ENCODE assay signal across 8 cellular contexts in the genomic region with DNA sequence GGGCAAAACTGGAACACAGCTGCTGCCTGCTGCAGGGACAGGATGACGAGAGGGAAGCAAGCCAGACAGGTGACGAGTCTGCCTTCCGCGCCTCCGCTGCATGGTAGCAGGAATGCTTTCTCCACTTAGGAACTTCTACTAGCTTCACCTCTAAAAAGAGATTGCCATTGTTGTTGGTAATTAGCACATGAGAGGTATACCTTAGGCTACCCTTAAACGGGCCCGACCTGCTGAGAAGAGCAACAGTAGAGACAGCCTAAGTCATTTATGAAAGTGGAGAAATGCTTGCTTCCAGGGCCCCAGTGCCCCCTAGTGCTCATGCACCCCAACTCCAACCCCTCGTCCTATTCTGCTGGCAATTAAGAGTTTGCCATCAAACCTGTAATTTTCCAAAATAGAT.
A peak's percentile ranks its signal among the peaks of the same experiment; 100 is the strongest.
DNase-seq lines count a peak whose midpoint lies in the region; ATAC-seq, FAIRE-seq and TF ChIP-seq lines count a peak whose summit lies in the region.

No MANE protein-coding gene starts in this region.

- H3K4me3 Mint-ChIP-seq in osteocyte (ENCODE audit: unreplicated experiment), result no peak overlapping the region

- H3K27me3 Mint-ChIP-seq in osteocyte (ENCODE audit: unreplicated experiment), result no peaks in the 10 kb centered on the region

- TF ChIP-seq POLR2A in A549 (IDR thresholded peaks at IDR 0.05; ENCODE audit: low read length) (no peak), Peyer's patch (IDR thresholded peaks at IDR 0.05) (no peak)

- no peaks in the 10 kb centered on the region for H3K9me3 Mint-ChIP-seq in osteocyte (ENCODE audit: unreplicated experiment)

- H3K27ac ChIP-seq in A549 (peak overlapping the region in 1 of 2 experiments; percentile 87; a peak in 1 of 6 replicates), Peyer's patch (no peak overlapping the region), brain microvascular endothelial cell (no peak overlapping the region)

- H3K27me3 ChIP-seq in Peyer's patch, result no peaks in the 10 kb centered on the region
- H3K27me3 ChIP-seq in brain microvascular endothelial cell (replicated peaks), result no peaks in the 10 kb centered on the region

- TF ChIP-seq EP300 in A549 (IDR thresholded peaks at IDR 0.05), result no peak

- peak in 1 of 2 experiments; percentile 31; a peak in 3 of 6 replicates for ATAC-seq in A549
- no peak for ATAC-seq in GM21529 (IDR thresholded peaks at IDR 0.05; ENCODE audit: unreplicated experiment)
- no peak for ATAC-seq in HG02870 (IDR thresholded peaks at IDR 0.05; ENCODE audit: unreplicated experiment)

- H3K4me2 ChIP-seq in A549, result no peak overlapping the region

- in situ Hi-C loops in brain microvascular endothelial cell (cut with HindIII; ENCODE audit: low pct_ligation_motif_present, low sequenced_read_pairs), result no loop called here

- POLR2A ChIA-PET in A549 (lab: Yijun Ruan, JAX), result no interaction called here

- peak; percentile 42; the same call in 2 of the 3 replicates for TF ChIP-seq CTCF in A549 (IDR thresholded peaks at IDR 0.05)
- TF ChIP-seq CTCF in GM12865 (IDR thresholded peaks at IDR 0.05; ENCODE audit: insufficient read depth, low read depth, low read length, missing control alignments), result peak; percentile 44
- peak in 4 of 6 experiments; percentile 10 to 35 (median 31) for TF ChIP-seq CTCF in Peyer's patch (IDR thresholded peaks at IDR 0.05)
- TF ChIP-seq CTCF in brain microvascular endothelial cell (IDR thresholded peaks at IDR 0.05; ENCODE audit: low read depth, low read length, missing control alignments), result peak; percentile 72
- peak; percentile 38 for TF ChIP-seq CTCF in osteocyte (IDR thresholded peaks at IDR 0.05)

- H3K4me1 Mint-ChIP-seq in osteocyte (ENCODE audit: unreplicated experiment), result peaks cover 13% of the 10 kb centered on the region

- CTCF ChIA-PET in A549 (lab: Yijun Ruan, JAX), result interaction anchor here (1.2 to 2.0 kb wide), 3 partner anchors 10 to 327 kb away, joined by 3 to 6 read pairs (median 3); no protein-coding TSS in a partner anchor

- H3K4me1 ChIP-seq in A549 (peaks cover 49% of the 10 kb centered on the region), Peyer's patch (no peaks in the 10 kb centered on the region)

- H3K4me3 ChIP-seq in A549 (no peak overlapping the region), GM12865 (ENCODE audit: low read depth, low read length) (no peak overlapping the region), Peyer's patch (no peak overlapping the region), brain microvascular endothelial cell (ENCODE audit: low read depth, low read length) (no peak overlapping the region)

- H3K9me3 ChIP-seq in A549 (no peaks in the 10 kb centered on the region), Peyer's patch (no peaks in the 10 kb centered on the region)

- no peak for FAIRE-seq in A549 (lab: Jason Lieb, UNC)

- WGBS in A549 (ENCODE audit: missing lambda C conversion rate), result 81% methylated on average over 8 of the region's 8 CpGs

- DNase-seq in A549 (ENCODE audit: low read depth in 1 of 2, low spot score in 1 of 2) (peak in 1 of 2 experiments; percentile 45), GM12865 (ENCODE audit: low read depth) (peak; percentile 25), Peyer's patch (no peak), brain microvascular endothelial cell (no peak), osteocyte (ENCODE audit: extremely low spot score, unreplicated experiment) (peak; percentile 53), ecto neural progenitor cell (ENCODE audit: low spot score) (no peak)

- peak; percentile 57 to 75 for TF ChIP-seq RAD21 in A549 (conservative IDR thresholded peaks at IDR 0.05 in 1 of 2, IDR thresholded peaks at IDR 0.05 in 1 of 2)

- H3K36me3 Mint-ChIP-seq in osteocyte (ENCODE audit: unreplicated experiment), result no peaks in the 10 kb centered on the region

- no peaks in the 10 kb centered on the region for H3K36me3 ChIP-seq in Peyer's patch
- H3K36me3 ChIP-seq in brain microvascular endothelial cell (replicated peaks), result no peaks in the 10 kb centered on the region

- no peak overlapping the region for H3K27ac Mint-ChIP-seq in osteocyte (ENCODE audit: unreplicated experiment)

TF ChIP-seq in A549, 52 proteins besides CTCF, POLR2A, EP300 and RAD21:
- TF ChIP-seq SMC3 (IDR thresholded peaks at IDR 0.05) (peak; percentile 42), HOXA7 (CRISPR knock-in tag; IDR thresholded peaks at IDR 0.05) (no peak), RARB (CRISPR knock-in tag; IDR thresholded peaks at IDR 0.05) (no peak), BHLHE40 (IDR thresholded peaks at IDR 0.05; ENCODE audit: low read depth, low read length) (no peak)

Comparison
In these comparisons a context has a peak if more than half of its experiments do, and no peak if none do; other contexts are left out.
1. DNase-seq: peak in GM12865 (single experiment) and osteocyte (single experiment); none in Peyer's patch (0 of 3), brain microvascular endothelial cell (single experiment) and ecto neural progenitor cell (single experiment).
2. Peak in every context shown above with its lines, with median percentiles within 50 percentile points of each other: CTCF ChIP-seq.